28 cellular contexts compared by ENCODE assay signal in the genomic region with DNA sequence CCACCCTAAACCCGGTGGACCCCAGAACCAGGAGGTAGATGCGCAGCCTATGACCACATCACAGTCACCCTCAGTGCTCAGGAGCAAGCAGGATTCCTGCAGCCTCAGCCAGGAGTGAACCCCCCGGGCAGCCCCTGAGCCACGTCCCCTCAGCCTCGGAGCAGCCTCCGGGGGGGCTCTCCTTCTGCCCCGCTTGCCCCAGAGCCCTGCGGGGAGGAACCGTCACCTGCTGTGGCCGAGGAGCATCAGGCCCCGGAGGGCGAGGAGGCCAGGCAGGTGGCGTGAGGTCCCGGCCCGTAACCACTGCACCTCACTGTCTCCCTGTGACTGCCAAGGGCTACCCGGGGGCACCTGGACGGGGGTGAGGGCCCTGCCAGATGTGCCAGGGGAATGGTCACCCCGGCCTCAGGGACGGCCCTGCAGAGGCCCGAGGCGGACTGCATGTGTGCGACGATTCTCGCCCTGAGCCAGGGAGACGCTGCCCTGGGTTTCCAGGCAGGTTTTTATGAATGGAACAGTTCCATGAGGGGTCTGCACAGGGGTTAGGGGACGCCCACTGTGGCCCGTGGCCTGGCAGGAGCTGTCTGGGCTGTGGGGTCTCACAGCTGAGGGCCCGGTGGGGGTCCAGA.
"Had no signal": no experiment of that assay in that cellular context is flagged by ENCODE, and none has a peak within 500 bp of the region (broad histone marks: within the 10 kb centered on the region; RNA-seq: fewer than 3 reads in every experiment).

No MANE protein-coding gene starts in this region.

- H3K27me3 ChIP-seq: ovary, spleen, stomach, thyroid gland, tibial nerve, upper lobe of left lung, uterus had no signal

- H3K9ac ChIP-seq: parathyroid adenoma had no signal

- ATAC-seq: naive thymus-derived CD8-positive, alpha-beta T cell; natural killer cell treated with Interleukin-12 subunit alpha and Interleukin-12 subunit beta and Interleukin-15 and Interleukin-18, amount 100 ng/mL, for 72 hours; psoas muscle; right cardiac atrium; sciatic nerve; stimulated activated memory B cell treated with anti-CD40 and anti-IgM and Interleukin-4, amounts not matched to agents 10 μg/mL and 1 μg/mL and 100 μg/mL, for 72 hours had no signal

- H3K4me2 ChIP-seq: smooth muscle cell had no signal

- DNase-seq: naive B cell; naive thymus-derived CD8-positive, alpha-beta T cell; nephron progenitor cell; occipital lobe; ovary; posterior cingulate gyrus; psoas muscle; right cardiac atrium; spleen; stimulated activated CD4-positive, alpha-beta T cell treated with anti-CD3 and anti-CD28 coated beads, Interleukin-12 subunit alpha, Interleukin-12 subunit beta, amount 100 ng/mL, for 4 hours; stimulated activated CD4-positive, alpha-beta T cell treated with anti-CD3 and anti-CD28 coated beads, Interleukin-1b, Interleukin-23, amount 100 ng/mL, for 48 hours; stimulated activated CD4-positive, alpha-beta T cell treated with anti-CD3 and anti-CD28 coated beads, Interleukin-4, amount 100 ng/mL, for 1 hour; stimulated activated CD4-positive, alpha-beta T cell treated with anti-CD3 and anti-CD28 coated beads, Interleukin-4, amount 100 ng/mL, for 4 hours; stimulated activated CD8-positive, alpha-beta memory T cell treated with anti-CD3 and anti-CD28 coated beads, Interleukin-4, amount 100 ng/mL, for 48 hours; stimulated activated naive CD4-positive, alpha-beta T cell; stomach; thyroid gland; trophoblast cell; upper lobe of left lung; uterus had no signal

- H2AFZ ChIP-seq: parathyroid adenoma had no signal

- H3K36me3 ChIP-seq: ovary, uterus had no signal

- H3K9me3 ChIP-seq: ovary, psoas muscle, spleen, stomach, thoracic aorta, thyroid gland, tibial nerve, upper lobe of left lung, uterus had no signal

- H3K4me3 ChIP-seq: ovary, psoas muscle, skin epidermis, smooth muscle cell, spleen, stomach, thoracic aorta, thyroid gland, tibial nerve, upper lobe of left lung, uterus had no signal

- H3K27ac ChIP-seq: ovary, parathyroid adenoma, psoas muscle, skin epidermis, spleen, stomach, thoracic aorta, thyroid gland, tibial nerve, upper lobe of left lung, uterus had no signal

- H3K4me1 ChIP-seq: parathyroid adenoma, psoas muscle, stomach, thyroid gland, uterus had no signal
